In genomic region chr15:55401786-55402246, GRCh38 we compare ENCODE assay signal across 1 cellular context.
TF ChIP-seq lines count a peak whose summit lies in the region.

No MANE protein-coding gene starts in this region.

TF ChIP-seq in K562, 482 proteins besides CTCF, POLR2A, EP300 and RAD21 (continued from another document and continues in another):
- TF ChIP-seq POLR2H (tag; IDR thresholded peaks at IDR 0.05; ENCODE audit: low read depth) (peak; percentile 61), BHLHE40 (IDR thresholded peaks at IDR 0.05; ENCODE audit: low read length) (no peak), MTA3 (IDR thresholded peaks at IDR 0.05; ENCODE audit: borderline replicate concordance) (no peak), ZNF140 (CRISPR knock-in tag; IDR thresholded peaks at IDR 0.05) (no peak), ZBTB26 (CRISPR knock-in tag; IDR thresholded peaks at IDR 0.05) (no peak), ZNF77 (CRISPR knock-in tag; IDR thresholded peaks at IDR 0.05) (no peak), TCF7 (IDR thresholded peaks at IDR 0.05; ENCODE audit: borderline replicate concordance) (no peak), ZNF23 (CRISPR knock-in tag; IDR thresholded peaks at IDR 0.05) (no peak), ZNF696 (CRISPR knock-in tag; conservative IDR thresholded peaks at IDR 0.05) (no peak), REST (CRISPR knock-in tag; IDR thresholded peaks at IDR 0.05; ENCODE audit: low read depth) (no peak), NR4A1 (CRISPR knock-in tag; IDR thresholded peaks at IDR 0.05) (no peak), NR4A1 (tag; IDR thresholded peaks at IDR 0.05) (no peak; the same call in 1 of the 2 replicates), HSF4 (CRISPR knock-in tag; IDR thresholded peaks at IDR 0.05; ENCODE audit: borderline replicate concordance) (peak; percentile 90; the same call in 1 of the 2 replicates), FOXK1 (CRISPR knock-in tag; IDR thresholded peaks at IDR 0.05; ENCODE audit: borderline replicate concordance) (no peak), ZNF449 (CRISPR knock-in tag; IDR thresholded peaks at IDR 0.05) (peak; percentile 94), ZBTB34 (CRISPR knock-in tag; IDR thresholded peaks at IDR 0.05) (no peak), RFX7 (CRISPR knock-in tag; IDR thresholded peaks at IDR 0.05) (no peak), TFE3 (CRISPR knock-in tag; IDR thresholded peaks at IDR 0.05) (no peak), ZNF407 (IDR thresholded peaks at IDR 0.05; ENCODE audit: low read depth) (no peak), HDAC6 (IDR thresholded peaks at IDR 0.05; ENCODE audit: low read depth, low read length) (no peak), ATF4 (CRISPR knock-in tag; IDR thresholded peaks at IDR 0.05) (0 out of 2 replicates have a peak, but pooled peaks have one; percentile 55), PATZ1 (CRISPR knock-in tag; IDR thresholded peaks at IDR 0.05; ENCODE audit: borderline replicate concordance) (peak; percentile 92; the same call in 1 of the 2 replicates), JUN (IDR thresholded peaks at IDR 0.05; ENCODE audit: borderline replicate concordance, low read depth, low read length) (no peak), JUN (CRISPR knock-in tag; IDR thresholded peaks at IDR 0.05; ENCODE audit: borderline replicate concordance) (no peak), ETS1 (conservative IDR thresholded peaks at IDR 0.05; ENCODE audit: control insufficient read depth, low read depth, low read length) (no peak), RBM14 (IDR thresholded peaks at IDR 0.05; ENCODE audit: borderline replicate concordance, insufficient read depth, low read depth, low read length) (no peak), ARHGAP35 (IDR thresholded peaks at IDR 0.05; ENCODE audit: partially characterized antibody) (no peak), TBL1XR1 (IDR thresholded peaks at IDR 0.05; ENCODE audit: low read length in 2 of 2) (no peak), MAFK (IDR thresholded peaks at IDR 0.05; ENCODE audit: low read length) (no peak), ZNF830 (CRISPR knock-in tag; IDR thresholded peaks at IDR 0.05) (no peak), MBD2 (IDR thresholded peaks at IDR 0.05; ENCODE audit: borderline replicate concordance, low read depth) (no peak), XRCC5 (IDR thresholded peaks at IDR 0.05; ENCODE audit: low read depth, low read length) (no peak), DLX4 (CRISPR knock-in tag; IDR thresholded peaks at IDR 0.05) (no peak)
